ENCODE assay signal across 26 cellular contexts in the genomic region with DNA sequence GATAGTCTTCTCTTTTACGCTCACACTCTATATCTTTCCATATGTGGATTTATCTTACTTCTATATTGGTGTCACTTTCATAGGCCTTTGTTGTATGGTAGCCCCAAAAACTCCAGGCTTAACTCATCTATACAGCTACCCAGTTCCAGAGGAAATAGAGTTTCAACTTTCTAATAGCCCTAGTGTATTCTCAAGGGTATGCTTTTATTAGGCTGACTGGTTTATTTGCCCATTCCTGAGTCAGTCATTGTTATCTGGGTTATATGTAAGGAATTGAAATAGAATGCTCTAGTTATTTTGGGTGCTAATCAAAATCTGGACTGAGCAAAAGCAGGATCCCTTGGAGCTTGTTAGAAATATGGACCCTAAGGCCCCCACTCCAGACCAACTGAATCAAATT.
"Had no signal": no experiment of that assay in that cellular context is flagged by ENCODE, and none has a peak within 500 bp of the region (broad histone marks: within the 10 kb centered on the region; RNA-seq: fewer than 3 reads in every experiment).

No MANE protein-coding gene starts in this region.

- DNase-seq: stimulated activated CD4-positive, alpha-beta T cell treated with anti-CD3 and anti-CD28 coated beads, Interleukin-2, amount 100 ng/mL, for 48 hours; stimulated activated CD4-positive, alpha-beta T cell treated with anti-CD3 and anti-CD28 coated beads, Interleukin-4, amount 100 ng/mL, for 1 hour; stimulated activated CD4-positive, alpha-beta T cell treated with anti-CD3 and anti-CD28 coated beads, Interleukin-4, amount 100 ng/mL, for 24 hours; stimulated activated CD4-positive, alpha-beta T cell treated with anti-CD3 and anti-CD28 coated beads, Interleukin-4, amount 100 ng/mL, for 4 hours; stimulated activated CD8-positive, alpha-beta memory T cell treated with anti-CD3 and anti-CD28 coated beads, Interleukin-4, amount 100 ng/mL, for 48 hours; stimulated activated naive B cell treated with anti-CD40 and anti-IgM and Interleukin-4, amounts not matched to agents 10 μg/mL and 1 μg/mL and 100 μg/mL, for 72 hours; stimulated activated naive CD4-positive, alpha-beta T cell; stimulated activated naive CD4-positive, alpha-beta T cell treated with Interleukin-2 at 50 U/mL for 16 hours; stimulated activated naive CD8-positive, alpha-beta T cell treated with anti-CD3 and anti-CD28 coated beads, Interleukin-15, amount 100 ng/mL, for 72 hours; stimulated activated naive CD8-positive, alpha-beta T cell treated with anti-CD3 and anti-CD28 coated beads, Interleukin-15, Interleukin-2, amounts not matched to agents 100 U/mL and 50 U/mL, for 24 hours; stomach; substantia nigra; testis; thyroid gland; tibial artery; transverse colon; trophoblast cell; upper lobe of left lung; upper lobe of right lung; uterus had no signal

- H3K9me3 ChIP-seq: suprapubic skin, testis, thoracic aorta, thyroid gland, tibial artery, upper lobe of left lung, upper lobe of right lung, uterus, vagina had no signal

- H3K4me3 ChIP-seq: stomach, suprapubic skin, testis, thoracic aorta, thyroid gland, tibial artery, tibial nerve, transverse colon, upper lobe of left lung, upper lobe of right lung, uterus, vagina had no signal

- H3K4me1 ChIP-seq: stomach, suprapubic skin, testis, thyroid gland, tibial artery, tibial nerve, transverse colon, upper lobe of left lung, upper lobe of right lung, uterus, vagina had no signal

- H3K27ac ChIP-seq: stomach, suprapubic skin, testis, thoracic aorta, thyroid gland, tibial artery, tibial nerve, transverse colon, upper lobe of left lung, upper lobe of right lung, uterus, vagina had no signal

- ATAC-seq: stimulated activated effector memory CD8-positive, alpha-beta T cell treated with anti-CD3 and anti-CD28 coated beads, Interleukin-12 subunit alpha, Interleukin-12 subunit beta, amount 100 ng/mL, for 72 hours; stimulated activated memory B cell treated with anti-CD40 and anti-IgM and Interleukin-4, amounts not matched to agents 10 μg/mL and 1 μg/mL and 100 μg/mL, for 72 hours; stimulated activated naive B cell treated with anti-CD40 and anti-IgM and Interleukin-4, amounts not matched to agents 10 μg/mL and 1 μg/mL and 100 μg/mL, for 72 hours; stimulated activated naive CD8-positive, alpha-beta T cell treated with anti-CD3 and anti-CD28 coated beads, Interleukin-15, amount 100 ng/mL, for 72 hours; stimulated activated naive CD8-positive, alpha-beta T cell treated with anti-CD3 and anti-CD28 coated beads, Interleukin-15, Interleukin-2, amounts not matched to agents 100 U/mL and 50 U/mL, for 24 hours; upper lobe of right lung had no signal

- H3K36me3 ChIP-seq: stomach, suprapubic skin, thoracic aorta, thyroid gland, tibial artery, tibial nerve, transverse colon, upper lobe of left lung, upper lobe of right lung, uterus, vagina had no signal

- H3K27me3 ChIP-seq: stomach, suprapubic skin, testis, thyroid gland, tibial artery, tibial nerve, transverse colon, upper lobe of left lung, upper lobe of right lung, uterus, vagina had no signal
